Comparison of ENCODE assay signal across 1 cellular context in genomic region chr1:46747683-46748288, GRCh38.
A peak's percentile ranks its signal among the peaks of the same experiment; 100 is the strongest.
TF ChIP-seq lines count a peak whose summit lies in the region.

No MANE protein-coding gene starts in this region.

TF ChIP-seq in K562, 482 proteins besides CTCF, POLR2A, EP300 and RAD21:
- TF ChIP-seq ZNF77 (CRISPR knock-in tag; IDR thresholded peaks at IDR 0.05) (no peak), GATAD2A (IDR thresholded peaks at IDR 0.05) (no peak), NUFIP1 (IDR thresholded peaks at IDR 0.05; ENCODE audit: partially characterized antibody) (no peak), ZNF324 (CRISPR knock-in tag; IDR thresholded peaks at IDR 0.05) (no peak), ZNF263 (CRISPR knock-in tag; IDR thresholded peaks at IDR 0.05; ENCODE audit: borderline replicate concordance) (no peak), RCOR1 (IDR thresholded peaks at IDR 0.05; ENCODE audit: borderline replicate concordance in 1 of 2, low read depth in 2 of 2, low read length in 2 of 2) (peak in 1 of 2 experiments; percentile 50; a peak in 1 of 4 replicates), ZNF140 (CRISPR knock-in tag; IDR thresholded peaks at IDR 0.05) (no peak), HMGN3 (IDR thresholded peaks at IDR 0.05; ENCODE audit: borderline replicate concordance, extremely low read depth, insufficient read length, low read depth, low read length) (no peak), KLF6 (CRISPR knock-in tag; IDR thresholded peaks at IDR 0.05; ENCODE audit: borderline replicate concordance) (no peak), KLF16 (IDR thresholded peaks at IDR 0.05) (no peak), SMC3 (conservative IDR thresholded peaks at IDR 0.05; ENCODE audit: insufficient read depth, low read depth, low read length) (peak; percentile 72)
